In genomic region chr12:33277386-33277785, GRCh38 we compare ENCODE assay signal across 29 cellular contexts.
"Had no signal": no experiment of that assay in that cellular context is flagged by ENCODE, and none has a peak within 500 bp of the region (broad histone marks: within the 10 kb centered on the region; RNA-seq: fewer than 3 reads in every experiment).

No MANE protein-coding gene starts in this region.

- H3K4me1 ChIP-seq: ascending aorta had no signal

- H3K9me3 ChIP-seq: ascending aorta had no signal

- H3K27ac ChIP-seq: ascending aorta, cardiac muscle cell, VCaP had no signal

- H3K27me3 ChIP-seq: ascending aorta, cardiac muscle cell had no signal

- H3K36me3 ChIP-seq: ascending aorta, cardiac muscle cell had no signal

- ATAC-seq: activated CD8-positive, alpha-beta T cell treated with anti-CD3 and anti-CD28 coated beads for 36 hours; activated naive CD8-positive, alpha-beta T cell treated with anti-CD3 and anti-CD28 coated beads, Interleukin-2, amount 50 U/mL, for 24 hours; activated T-cell treated with anti-CD3 and anti-CD28 coated beads, Interleukin-2, amount 50 U/mL, for 4 hours; activated T-cell treated with anti-CD3 and anti-CD28 coated beads, Interleukin-2, amount 50 U/mL, for 72 hours; activated T-helper 17 cell treated with anti-CD3 and anti-CD28 coated beads, Interleukin-2, amount 50 U/mL, for 72 hours had no signal

- H3K4me3 ChIP-seq: ascending aorta, cardiac muscle cell had no signal

- DNase-seq: activated B cell treated with CpG ODN at 0.5 μM for 24 hours; activated CD4-positive, alpha-beta memory T cell treated with anti-CD3 and anti-CD28 coated beads for 36 hours; activated CD4-positive, alpha-beta T cell treated with anti-CD3 and anti-CD28 coated beads for 4 hours; activated CD4-positive, alpha-beta T cell treated with anti-CD3 and anti-CD28 coated beads, Interleukin-2, amount 10 ng/mL, durations not matched to agents 24 days and 14 days; activated CD4-positive, alpha-beta T cell treated with anti-CD3 and anti-CD28 coated beads, Interleukin-2, amount 50 U/mL, for 1 hour; activated CD4-positive, alpha-beta T cell treated with anti-CD3 and anti-CD28 coated beads, Interleukin-2, amount 50 U/mL, for 4 hours; activated CD4-positive, CD25-positive, alpha-beta regulatory T cell treated with anti-CD3 and anti-CD28 coated beads, Interleukin-2, amount 50 U/mL, for 72 hours; activated CD8-positive, alpha-beta memory T cell treated with anti-CD3 and anti-CD28 coated beads, Interleukin-2, amount 50 U/mL, for 4 hours; activated CD8-positive, alpha-beta T cell treated with anti-CD3 and anti-CD28 coated beads for 36 hours; activated gamma-delta T cell; activated naive CD4-positive, alpha-beta T cell treated with anti-CD3 and anti-CD28 coated beads, Interleukin-2, amount 10 ng/mL, durations not matched to agents 7 days and 5 days; activated naive CD4-positive, alpha-beta T cell treated with Interleukin-2 at 50 U/mL for 16 hours; activated naive CD8-positive, alpha-beta T cell treated with anti-CD3 and anti-CD28 coated beads, Interleukin-2, amount 10 ng/mL, durations not matched to agents 7 days and 5 days; activated naive CD8-positive, alpha-beta T cell treated with anti-CD3 and anti-CD28 coated beads, Interleukin-2, amount 50 U/mL, for 24 hours; activated T-cell treated with anti-CD3 and anti-CD28 coated beads for 4 hours; activated T-cell treated with anti-CD3 and anti-CD28 coated beads, Interleukin-2, amount 50 U/mL, for 1 hour; activated T-cell treated with anti-CD3 and anti-CD28 coated beads, Interleukin-2, amount 50 U/mL, for 4 hours; activated T-cell treated with anti-CD3 and anti-CD28 coated beads, Interleukin-2, amount 50 U/mL, for 72 hours; amygdala; anterior cingulate cortex; caudate nucleus; cerebellar nuclear complex; T-helper 1 cell; T-helper 2 cell; T-helper 9 cell had no signal
